In the genomic region with DNA sequence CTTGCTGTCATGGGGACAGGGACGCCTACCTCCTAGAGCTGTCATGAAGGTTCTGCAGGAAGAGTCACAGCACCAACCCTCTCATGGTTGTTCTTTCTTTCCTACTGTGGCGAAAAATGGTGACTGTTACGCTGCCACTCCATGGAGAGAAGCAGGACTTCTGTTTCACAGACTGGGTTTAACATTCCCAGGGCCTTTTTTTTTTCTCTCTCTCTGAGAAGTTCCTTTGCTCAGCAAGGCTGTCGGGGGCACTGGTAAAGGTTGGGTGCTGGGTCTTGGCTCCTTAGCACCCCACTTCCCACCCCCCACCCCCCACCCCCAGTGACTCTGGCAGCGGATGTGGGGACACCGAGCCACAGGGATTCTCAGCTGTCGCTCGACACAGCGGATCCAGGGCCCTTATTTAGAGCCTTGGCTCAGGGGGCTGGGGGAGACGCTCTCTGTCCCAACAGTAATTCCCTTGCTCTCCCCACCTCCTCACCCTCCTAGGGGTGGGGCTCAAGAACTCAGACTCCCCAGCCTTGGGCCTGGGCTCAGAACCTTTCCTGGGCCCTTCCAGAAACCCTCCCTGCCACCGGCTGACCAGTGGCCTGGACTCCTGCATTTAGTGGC, we compare ENCODE assay signal across 17 cellular contexts. TPM values are rescaled to one million over a fixed set of nuclear protein-coding genes. Genes with fewer than 3 reads are reported as not detected.
DNase-seq lines count a peak whose midpoint lies in the region; TF ChIP-seq lines count a peak whose summit lies in the region.
"Had no signal": no experiment of that assay in that cellular context is flagged by ENCODE, and none has a peak within 500 bp of the region (broad histone marks: within the 10 kb centered on the region; RNA-seq: fewer than 3 reads in every experiment).

No MANE protein-coding gene starts in this region.

- H3K36me3 ChIP-seq in adipocyte (ENCODE audit: control insufficient read depth, insufficient read depth, low read length, severe bottlenecking) (no peaks in the 10 kb centered on the region), sigmoid colon (no peaks in the 10 kb centered on the region)
- H3K36me3 ChIP-seq: heart right ventricle had no signal

- H3K4me1 ChIP-seq in adipocyte (ENCODE audit: control insufficient read depth, insufficient read depth, low read length) (peaks cover 41% of the 10 kb centered on the region), sigmoid colon (peaks cover 0 to 72% (median 60%) of the 10 kb centered on the region in 4 donors)

- H3K4me3 ChIP-seq in AG10803 (ENCODE audit: low read length) (no peak overlapping the region), adipocyte (ENCODE audit: low read length) (no peak overlapping the region), sigmoid colon (no peak overlapping the region)
- H3K4me3 ChIP-seq: heart right ventricle, mucosa of descending colon had no signal

- intact Hi-C loops in sigmoid colon (cut with DNase I) = no loop called here

- TF ChIP-seq POLR2A in sigmoid colon (IDR thresholded peaks at IDR 0.05) = no peak

- TF ChIP-seq EP300 in sigmoid colon (IDR thresholded peaks at IDR 0.05) = no peak

- no peak for DNase-seq in AG10803 (ENCODE audit: low read depth)
- DNase-seq in adipocyte (ENCODE audit: low read depth) = peak; percentile 22
- DNase-seq in iris pigment epithelial cell (ENCODE audit: low read depth) = peak; percentile 34
- no peak for DNase-seq in sigmoid colon
- no peak for DNase-seq in OCI-M2 (lab: John Stamatoyannopoulos, UW; ENCODE audit: unreplicated experiment)
- no peak for DNase-seq in activated CD8-positive, alpha-beta memory T cell treated with anti-CD3 and anti-CD28 coated beads, Interleukin-2, amount 50 U/mL, for 4 hours
- no peak for DNase-seq in NCI-H510A (lab: John Stamatoyannopoulos, UW)
- no peak for DNase-seq in SHP77 treated with DMSO at 0.1 percent for 48 hours (lab: John Stamatoyannopoulos, UW)
- DNase-seq: activated CD4-positive, alpha-beta T cell treated with anti-CD3 and anti-CD28 coated beads, Interleukin-2, amount 50 U/mL, for 48 hours; activated naive CD8-positive, alpha-beta T cell treated with anti-CD3 and anti-CD28 coated beads, Interleukin-2, amount 50 U/mL, for 24 hours; heart right ventricle; mucosa of descending colon; NCI-H2029; NCI-H510A treated with DMSO at 0.1 percent for 48 hours; OCI-M1; stimulated activated CD4-positive, alpha-beta T cell treated with anti-CD3 and anti-CD28 coated beads, Interleukin-4, amount 100 ng/mL, for 1 hour; stimulated activated CD8-positive, alpha-beta memory T cell treated with anti-CD3 and anti-CD28 coated beads, Interleukin-4, amount 100 ng/mL, for 48 hours had no signal

- H3K27me3 ChIP-seq in adipocyte (replicated peaks; ENCODE audit: control insufficient read depth, insufficient read depth, low read length) (no peaks in the 10 kb centered on the region), sigmoid colon (no peaks in the 10 kb centered on the region)
- H3K27me3 ChIP-seq: heart right ventricle had no signal

- no peak overlapping the region for H3K9ac ChIP-seq in adipocyte (ENCODE audit: low read length)

- TF ChIP-seq CTCF in AG10803 (conservative IDR thresholded peaks at IDR 0.05; ENCODE audit: low read length) (peak; percentile 34), sigmoid colon (IDR thresholded peaks at IDR 0.05) (no peak)

- 85 to 89% methylated on average over 11 of the region's 11 CpGs for WGBS in sigmoid colon, 2 donors

- peak overlapping the region; percentile 84 to 95 (median 93) for H3K27ac ChIP-seq in sigmoid colon

- no peaks in the 10 kb centered on the region for H3K9me3 ChIP-seq in adipocyte (ENCODE audit: control insufficient read depth, low read length)
- no peaks in the 10 kb centered on the region for H3K9me3 ChIP-seq in sigmoid colon
- H3K9me3 ChIP-seq: heart right ventricle, mucosa of descending colon had no signal

RNA-seq across cellular contexts. Expression of a gene that starts 34.4 kb away (rescaled TPM):
- total RNA-seq in sigmoid colon = 1,000 to 10,000 TPM in 1 of 4 donors, 100 to 1,000 TPM in 3; 449 to 1,033 (median 779) TPM
- polyA plus RNA-seq in sigmoid colon = 100 to 1,000 TPM in 2 of 3 donors, 10 to 100 TPM in 1; 99.9 to 253 (median 136) TPM

Comparison
In these comparisons a context has a peak if more than half of its experiments do, and no peak if none do; other contexts are left out.
1. DNase-seq: peak in adipocyte (single experiment) and iris pigment epithelial cell (single experiment); none in AG10803 (single experiment), sigmoid colon (single experiment), OCI-M2 (single experiment), activated CD8-positive, alpha-beta memory T cell treated with anti-CD3 and anti-CD28 coated beads, Interleukin-2, amount 50 U/mL, for 4 hours (single experiment), NCI-H510A (single experiment) and SHP77 treated with DMSO at 0.1 percent for 48 hours (single experiment).